8 cellular contexts compared by ENCODE assay signal in the genomic region with DNA sequence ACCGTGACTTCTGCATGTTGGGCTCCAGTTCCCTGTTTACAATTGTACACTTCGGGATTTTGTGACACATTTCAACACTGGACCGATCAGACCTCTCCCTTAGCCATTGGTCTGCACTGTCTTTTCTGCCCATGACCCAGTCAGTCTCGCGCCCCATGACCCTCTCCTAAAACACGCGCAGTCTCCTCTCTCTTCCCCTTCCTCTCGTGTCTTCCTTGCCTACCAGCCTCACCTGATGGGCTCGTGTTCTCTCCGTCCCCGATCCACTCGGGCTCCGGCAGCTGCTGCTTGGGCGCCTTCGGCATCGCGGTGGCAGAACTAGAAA. TPM values are rescaled to one million over a fixed set of nuclear protein-coding genes. Genes with fewer than 3 reads are reported as not detected.
A peak's percentile ranks its signal among the peaks of the same experiment; 100 is the strongest.
DNase-seq lines count a peak whose midpoint lies in the region; ATAC-seq and TF ChIP-seq lines count a peak whose summit lies in the region.

No MANE protein-coding gene starts in this region.

- H3K36me3 ChIP-seq in cardiac muscle cell (no peaks in the 10 kb centered on the region), gastrocnemius medialis (no peaks in the 10 kb centered on the region)

- H3K4me1 ChIP-seq in cardiac muscle cell (ENCODE audit: low read depth) (peaks cover 8% of the 10 kb centered on the region), gastrocnemius medialis (peaks cover 31 to 36% of the 10 kb centered on the region in 2 donors)

- TF ChIP-seq CTCF in VCaP (conservative IDR thresholded peaks at IDR 0.05) (no peak), cardiac muscle cell (IDR thresholded peaks at IDR 0.05; ENCODE audit: low read depth, low read length) (no peak), gastrocnemius medialis (IDR thresholded peaks at IDR 0.05 in 4 of 5, conservative IDR thresholded peaks at IDR 0.05 in 1 of 5) (no peak)

- H3K4me3 ChIP-seq in cardiac muscle cell (peak overlapping the region; percentile 49), gastrocnemius medialis (peak overlapping the region; percentile 72 to 96 (median 78))

- DNase-seq in NOMO-1 treated with DMSO at 0.1 percent for 48 hours (lab: John Stamatoyannopoulos, UW; ENCODE audit: unreplicated experiment) = peak; percentile 48
- DNase-seq in NOMO-1 (lab: John Stamatoyannopoulos, UW; ENCODE audit: unreplicated experiment in 2 of 2) = no peak
- no peak for DNase-seq in cardiac muscle cell (ENCODE audit: low read depth in 1 of 2, low spot score in 1 of 2)
- peak in 1 of 2 donors; percentile 44 for DNase-seq in gastrocnemius medialis
- DNase-seq in NCI-H510A treated with DMSO at 0.1 percent for 48 hours (lab: John Stamatoyannopoulos, UW) = no peak

- no peaks in the 10 kb centered on the region for H3K27me3 ChIP-seq in cardiac muscle cell
- H3K27me3 ChIP-seq in gastrocnemius medialis = no peaks in the 10 kb centered on the region

- in situ Hi-C loops in gastrocnemius medialis (cut with MboI; ENCODE audit: low sequenced_read_pairs in 4 of 4) = no loop called here

- no peak for TF ChIP-seq POLR2A in gastrocnemius medialis (IDR thresholded peaks at IDR 0.05)

- H3K9me3 ChIP-seq in cardiac muscle cell (ENCODE audit: low read depth) (no peaks in the 10 kb centered on the region), gastrocnemius medialis (no peaks in the 10 kb centered on the region)

- peak; percentile 12 for ATAC-seq in HG02981 (IDR thresholded peaks at IDR 0.05; ENCODE audit: unreplicated experiment)
- ATAC-seq in gastrocnemius medialis = peak; percentile 36 to 57
- ATAC-seq in GM18858 (IDR thresholded peaks at IDR 0.05; ENCODE audit: unreplicated experiment) = no peak

- intact Hi-C loops in gastrocnemius medialis (cut with DNase I; ENCODE audit: low total_unique reads) = loop anchor here (1.0 to 2.0 kb wide), 3 partner anchors 14 to 150 kb away; a partner anchor contains a TSS

- peak overlapping the region; percentile 87 for H3K27ac ChIP-seq in VCaP
- H3K27ac ChIP-seq in cardiac muscle cell = peak overlapping the region; percentile 46
- peak overlapping the region; percentile 91 to 99 (median 94) for H3K27ac ChIP-seq in gastrocnemius medialis

RNA-seq across cellular contexts. Expression of a gene that starts 0.5 kb away (rescaled TPM):
- total RNA-seq in cardiac muscle cell (54.4 and 61.9 TPM in 2 replicates), gastrocnemius medialis (100 to 1,000 TPM in 3 of 4 donors, 10 to 100 TPM in 1; 55.8 to 122 (median 111) TPM)
- 52.5 and 54.6 TPM in 2 replicates for polyA plus RNA-seq in cardiac muscle cell

RNA-seq across cellular contexts. Expression of a gene that starts 13.6 kb away (rescaled TPM):
- total RNA-seq in cardiac muscle cell (11.4 and 11.8 TPM in 2 replicates), gastrocnemius medialis (1 to 10 TPM in 3 of 4 donors, under 1 TPM in 1; 0.75 to 1.6 (median 1.3) TPM)
- 14.3 and 14.7 TPM in 2 replicates for polyA plus RNA-seq in cardiac muscle cell

RNA-seq across cellular contexts. Expression of a gene that starts 14.4 kb away (rescaled TPM):
- total RNA-seq in cardiac muscle cell = 12.4 and 16.1 TPM in 2 replicates
- polyA plus RNA-seq in cardiac muscle cell = 33.9 and 44.2 TPM in 2 replicates
- 10 to 100 TPM; 13.2 to 16.0 (median 14.9) TPM for total RNA-seq in gastrocnemius medialis

RNA-seq across cellular contexts. Expression of a gene that starts 46.3 kb away (rescaled TPM):
- 47.3 and 65.6 TPM in 2 replicates for total RNA-seq in cardiac muscle cell
- 42.4 and 42.9 TPM in 2 replicates for polyA plus RNA-seq in cardiac muscle cell
- 10 to 100 TPM; 24.1 to 31.5 (median 27.0) TPM for total RNA-seq in gastrocnemius medialis

RNA-seq across cellular contexts. Expression of a gene that starts 46.9 kb away (rescaled TPM):
- total RNA-seq in cardiac muscle cell (54.4 and 58.2 TPM in 2 replicates), gastrocnemius medialis (100 to 1,000 TPM; 155 to 211 (median 167) TPM)
- polyA plus RNA-seq in cardiac muscle cell = 107 and 120 TPM in 2 replicates
